ENCODE assay signal across 7 cellular contexts in the genomic region with DNA sequence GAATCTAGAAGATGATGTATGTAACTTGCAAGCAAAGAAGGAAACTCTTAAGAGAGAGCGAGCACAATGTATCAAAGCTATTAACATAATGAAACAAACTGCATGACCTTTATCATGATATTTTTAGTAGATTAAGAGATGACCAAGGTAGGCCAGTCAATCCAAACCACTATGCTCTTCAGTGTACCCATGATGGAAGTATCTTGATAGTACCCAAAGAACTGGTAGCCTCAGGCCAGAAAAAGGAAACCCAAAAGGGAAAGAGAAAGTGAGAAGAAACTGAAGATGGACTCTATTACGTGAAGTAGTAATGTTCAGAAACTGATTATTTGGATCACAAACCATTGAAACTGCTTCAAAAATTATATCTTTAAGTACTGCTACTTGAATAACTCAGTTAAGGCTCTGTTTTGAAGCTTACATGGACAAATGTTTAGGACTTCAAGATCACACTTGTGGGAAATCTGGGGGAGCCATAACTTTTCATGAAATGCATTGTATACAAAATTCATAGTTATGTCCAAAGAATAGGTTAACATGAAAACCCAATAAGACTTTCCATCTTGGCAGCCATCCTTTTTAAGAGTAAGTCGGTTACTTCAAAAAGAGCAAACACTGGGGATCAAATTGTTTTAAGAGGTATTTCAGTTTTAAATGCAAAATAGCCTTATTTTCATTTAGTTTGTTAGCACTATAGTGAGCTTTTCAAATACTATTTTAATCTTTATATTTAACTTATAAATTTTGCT.
DNase-seq lines count a peak whose midpoint lies in the region; ATAC-seq, FAIRE-seq and TF ChIP-seq lines count a peak whose summit lies in the region.
"Not testable (repeated sequence)": the region's sequence is repeated elsewhere in the genome, so short reads cannot be mapped to it uniquely, and the experiment has no call there.

No MANE protein-coding gene starts in this region.

- TF ChIP-seq EP300 in A549 (IDR thresholded peaks at IDR 0.05); GM12878 (IDR thresholded peaks at IDR 0.05; ENCODE audit: borderline replicate concordance in 1 of 2, control insufficient read depth in 1 of 2, low read depth in 2 of 2, low read length in 2 of 2): not testable (repeated sequence)

- SMC1A ChIA-PET in GM12878 (lab: Charles Lee; ENCODE audit: uncharacterized antibody, unreplicated experiment): not testable (repeated sequence)

- H3K27ac ChIP-seq in A549; GM12878 (ENCODE audit: control insufficient read depth, insufficient read depth); small intestine (ENCODE audit: low read depth in 1 of 2, low read length in 1 of 2): not testable (repeated sequence)

- not testable (repeated sequence) for H3K27me3 ChIP-seq in GM12878 (replicated peaks in 1 of 2; ENCODE audit: control insufficient read depth in 2 of 2, insufficient read depth in 2 of 2, low read length in 1 of 2); small intestine (ENCODE audit: control insufficient read depth in 2 of 2, insufficient read depth in 2 of 2, low read length in 2 of 2)

- FAIRE-seq in A549 (lab: Jason Lieb, UNC): peak; percentile 84
- FAIRE-seq in G401.6 (lab: Jason Lieb, UNC): peak; percentile 95
- FAIRE-seq in GM19239 (lab: Jason Lieb, UNC): peak; percentile 92
- FAIRE-seq in GM12878 (lab: Jason Lieb, UNC): not testable (repeated sequence)
- peak; percentile 61 for FAIRE-seq in small intestine (lab: Jason Lieb, UNC)

- TF ChIP-seq RAD21 in A549 (conservative IDR thresholded peaks at IDR 0.05 in 1 of 2, IDR thresholded peaks at IDR 0.05 in 1 of 2); GM12878 (IDR thresholded peaks at IDR 0.05; ENCODE audit: insufficient read depth, low read depth, low read length): not testable (repeated sequence)

- not testable (repeated sequence) for H3K4me2 ChIP-seq in A549
- 0 out of 2 replicates have a peak overlapping the region, but pooled peaks have one; percentile 3 for H3K4me2 ChIP-seq in GM12878 (ENCODE audit: control insufficient read depth, insufficient read depth)

- H3K4me3 ChIP-seq in A549; GM12878; small intestine (ENCODE audit: low read depth in 1 of 2, low read length in 2 of 2): not testable (repeated sequence)

- intact Hi-C loops in GM12878 (cut with micrococcal nuclease; ENCODE audit: unreplicated experiment): not testable (repeated sequence)

- not testable (repeated sequence) for H4K20me1 ChIP-seq in GM12878 (ENCODE audit: control insufficient read depth, insufficient read depth)

- TF ChIP-seq CTCF in A549 (IDR thresholded peaks at IDR 0.05); GM12878 (IDR thresholded peaks at IDR 0.05 in 2 of 3, conservative IDR thresholded peaks at IDR 0.05 in 1 of 3; ENCODE audit: control insufficient read depth in 2 of 3, extremely low read depth in 1 of 3, insufficient read depth in 1 of 3, low read depth in 3 of 3, low read length in 3 of 3): not testable (repeated sequence)

- H3K9me3 ChIP-seq in A549; GM12878 (replicated peaks; ENCODE audit: control insufficient read depth, insufficient read depth, low read length); small intestine (ENCODE audit: control insufficient read depth, low read depth): not testable (repeated sequence)

- POLR2A ChIA-PET in A549 (lab: Yijun Ruan, JAX); GM12878 (lab: Charles Lee): not testable (repeated sequence)

- BruUV-seq in GM12878 (replicated peaks; lab: Mats Ljungman, UMichigan): not testable (repeated sequence)

- not testable (repeated sequence) for ATAC-seq in A549
- peak; percentile 61 for ATAC-seq in GM12878

- RAD21 ChIA-PET in GM12878 (lab: Charles Lee; ENCODE audit: unreplicated experiment): not testable (repeated sequence)

- in situ Hi-C loops in GM12878 (cut with MboI): not testable (repeated sequence)

- not testable (repeated sequence) for H3K9ac ChIP-seq in GM12878 (ENCODE audit: control insufficient read depth, insufficient read depth, low read length)

- H3K36me3 ChIP-seq in GM12878 (ENCODE audit: control insufficient read depth in 2 of 2, insufficient read depth in 2 of 2, low read length in 1 of 2); small intestine (ENCODE audit: control insufficient read depth in 2 of 2, insufficient read depth in 2 of 2, low read length in 2 of 2): not testable (repeated sequence)

- not testable (repeated sequence) for TF ChIP-seq POLR2A in A549 (IDR thresholded peaks at IDR 0.05; ENCODE audit: low read length); GM12878 (IDR thresholded peaks at IDR 0.05; ENCODE audit: low read depth, low read length)

- not testable (repeated sequence) for DNase-seq in A549 (ENCODE audit: low read depth in 1 of 2, low spot score in 1 of 2); GM19239 (ENCODE audit: insufficient read length, low spot score); GM12878 (ENCODE audit: low read depth, low spot score)
- peak; percentile 7 for DNase-seq in M059J (ENCODE audit: low read depth)
- peak; percentile 10 for DNase-seq in OCI-M1 (lab: John Stamatoyannopoulos, UW)
- peak; percentile 14 for DNase-seq in small intestine

- 93% methylated on average over 3 of the region's 3 CpGs for WGBS in A549 (ENCODE audit: missing lambda C conversion rate)
- 99% methylated on average over 3 of the region's 3 CpGs for WGBS in GM12878 (ENCODE audit: insufficient coverage, insufficient replicate concordance, low lambda C conversion rate, missing lambda C conversion rate)
- 61 to 77% (median 74%) methylated on average over 3 of the region's 3 CpGs for WGBS in small intestine, 3 donors

- CTCF ChIA-PET in A549 (lab: Yijun Ruan, JAX): interaction anchor here (0.6 kb wide), 1 partner anchor 57 kb away, joined by 3 read pairs; no protein-coding TSS in a partner anchor
- CTCF ChIA-PET in GM12878 (lab: Yijun Ruan, JAX): not testable (repeated sequence)

- peaks cover 19% of the 10 kb centered on the region for H3K4me1 ChIP-seq in A549
- H3K4me1 ChIP-seq in GM12878 (ENCODE audit: control insufficient read depth, insufficient read depth, low read length); small intestine (ENCODE audit: control insufficient read depth in 2 of 2, insufficient read depth in 1 of 2, low read depth in 1 of 2, low read length in 1 of 2): not testable (repeated sequence)

- not testable (repeated sequence) for H3K79me2 ChIP-seq in GM12878 (ENCODE audit: control insufficient read depth, insufficient read depth, low read length)

- peak overlapping the region; percentile 41 for H2AFZ ChIP-seq in GM12878 (ENCODE audit: control insufficient read depth, low read depth, low read length)
